Comparison of ENCODE assay signal across 1 cellular context in the genomic region with DNA sequence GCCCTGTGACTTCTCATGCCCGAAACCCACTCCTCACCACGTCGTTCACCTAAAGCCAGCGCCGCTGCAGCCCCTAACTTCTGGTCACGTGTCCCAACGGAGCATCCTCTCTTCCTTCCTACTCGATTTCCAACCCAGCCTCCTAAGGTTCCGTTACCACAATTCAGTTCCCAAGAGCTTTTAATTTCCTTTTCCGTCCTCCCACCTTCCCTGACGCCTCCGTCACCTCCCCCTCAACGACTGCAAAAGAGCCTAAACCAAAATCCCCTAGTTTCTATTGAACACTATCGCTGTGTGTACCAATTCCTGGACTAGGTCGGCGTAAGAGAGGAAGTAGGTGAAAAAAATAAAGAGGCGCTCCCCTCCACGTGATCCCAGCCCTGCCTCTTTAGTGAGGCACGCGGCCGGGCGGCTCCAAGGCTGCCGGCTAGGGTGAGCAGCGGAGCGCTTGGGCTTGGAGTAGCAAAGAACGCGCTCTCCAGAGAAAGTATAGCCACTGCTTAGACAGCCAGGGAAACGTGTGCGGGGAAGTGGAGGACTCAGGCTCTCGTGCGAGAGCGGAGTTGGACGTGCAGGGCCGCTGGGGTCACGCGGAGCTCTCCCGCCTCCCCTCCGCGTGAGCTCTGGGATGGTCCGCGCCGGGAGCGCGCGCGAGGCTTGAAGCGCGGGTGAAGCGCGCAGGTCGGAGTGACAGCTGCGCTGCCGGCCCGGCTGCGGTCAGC.
A peak's percentile ranks its signal among the peaks of the same experiment; 100 is the strongest.
TF ChIP-seq lines count a peak whose summit lies in the region.

A gene (plus strand): TSS at position 685 of the 722 bp plus-strand sequence.
A gene (minus strand): TSS at position 82 of the 722 bp plus-strand sequence. CDS start 1,189 bp downstream, outside the sequence.

TF ChIP-seq in HepG2, 621 proteins besides CTCF, POLR2A, EP300 and RAD21 (continued from another document and continues in another):
- TF ChIP-seq, protein P1, sequence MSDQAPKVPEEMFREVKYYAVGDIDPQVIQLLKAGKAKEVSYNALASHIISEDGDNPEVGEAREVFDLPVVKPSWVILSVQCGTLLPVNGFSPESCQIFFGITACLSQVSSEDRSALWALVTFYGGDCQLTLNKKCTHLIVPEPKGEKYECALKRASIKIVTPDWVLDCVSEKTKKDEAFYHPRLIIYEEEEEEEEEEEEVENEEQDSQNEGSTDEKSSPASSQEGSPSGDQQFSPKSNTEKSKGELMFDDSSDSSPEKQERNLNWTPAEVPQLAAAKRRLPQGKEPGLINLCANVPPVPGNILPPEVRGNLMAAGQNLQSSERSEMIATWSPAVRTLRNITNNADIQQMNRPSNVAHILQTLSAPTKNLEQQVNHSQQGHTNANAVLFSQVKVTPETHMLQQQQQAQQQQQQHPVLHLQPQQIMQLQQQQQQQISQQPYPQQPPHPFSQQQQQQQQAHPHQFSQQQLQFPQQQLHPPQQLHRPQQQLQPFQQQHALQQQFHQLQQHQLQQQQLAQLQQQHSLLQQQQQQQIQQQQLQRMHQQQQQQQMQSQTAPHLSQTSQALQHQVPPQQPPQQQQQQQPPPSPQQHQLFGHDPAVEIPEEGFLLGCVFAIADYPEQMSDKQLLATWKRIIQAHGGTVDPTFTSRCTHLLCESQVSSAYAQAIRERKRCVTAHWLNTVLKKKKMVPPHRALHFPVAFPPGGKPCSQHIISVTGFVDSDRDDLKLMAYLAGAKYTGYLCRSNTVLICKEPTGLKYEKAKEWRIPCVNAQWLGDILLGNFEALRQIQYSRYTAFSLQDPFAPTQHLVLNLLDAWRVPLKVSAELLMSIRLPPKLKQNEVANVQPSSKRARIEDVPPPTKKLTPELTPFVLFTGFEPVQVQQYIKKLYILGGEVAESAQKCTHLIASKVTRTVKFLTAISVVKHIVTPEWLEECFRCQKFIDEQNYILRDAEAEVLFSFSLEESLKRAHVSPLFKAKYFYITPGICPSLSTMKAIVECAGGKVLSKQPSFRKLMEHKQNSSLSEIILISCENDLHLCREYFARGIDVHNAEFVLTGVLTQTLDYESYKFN (CRISPR knock-in tag; conservative IDR thresholded peaks at IDR 0.05) = peak; percentile 19; the same call in 1 of the 2 replicates
- TF ChIP-seq ARHGAP35 (CRISPR knock-in tag; IDR thresholded peaks at IDR 0.05; ENCODE audit: borderline replicate concordance) = peak; percentile 29; the same call in 1 of the 2 replicates
- TF ChIP-seq GABPA (IDR thresholded peaks at IDR 0.05; ENCODE audit: low read depth, low read length) = peak; percentile 76
- peak; percentile 96 for TF ChIP-seq GABPA (CRISPR knock-in tag; IDR thresholded peaks at IDR 0.05; ENCODE audit: low read depth)
- no peak for TF ChIP-seq ZNF850 (CRISPR knock-in tag; conservative IDR thresholded peaks at IDR 0.05)
- no peak for TF ChIP-seq PHF21A (CRISPR knock-in tag; IDR thresholded peaks at IDR 0.05)
- TF ChIP-seq, protein P2, sequence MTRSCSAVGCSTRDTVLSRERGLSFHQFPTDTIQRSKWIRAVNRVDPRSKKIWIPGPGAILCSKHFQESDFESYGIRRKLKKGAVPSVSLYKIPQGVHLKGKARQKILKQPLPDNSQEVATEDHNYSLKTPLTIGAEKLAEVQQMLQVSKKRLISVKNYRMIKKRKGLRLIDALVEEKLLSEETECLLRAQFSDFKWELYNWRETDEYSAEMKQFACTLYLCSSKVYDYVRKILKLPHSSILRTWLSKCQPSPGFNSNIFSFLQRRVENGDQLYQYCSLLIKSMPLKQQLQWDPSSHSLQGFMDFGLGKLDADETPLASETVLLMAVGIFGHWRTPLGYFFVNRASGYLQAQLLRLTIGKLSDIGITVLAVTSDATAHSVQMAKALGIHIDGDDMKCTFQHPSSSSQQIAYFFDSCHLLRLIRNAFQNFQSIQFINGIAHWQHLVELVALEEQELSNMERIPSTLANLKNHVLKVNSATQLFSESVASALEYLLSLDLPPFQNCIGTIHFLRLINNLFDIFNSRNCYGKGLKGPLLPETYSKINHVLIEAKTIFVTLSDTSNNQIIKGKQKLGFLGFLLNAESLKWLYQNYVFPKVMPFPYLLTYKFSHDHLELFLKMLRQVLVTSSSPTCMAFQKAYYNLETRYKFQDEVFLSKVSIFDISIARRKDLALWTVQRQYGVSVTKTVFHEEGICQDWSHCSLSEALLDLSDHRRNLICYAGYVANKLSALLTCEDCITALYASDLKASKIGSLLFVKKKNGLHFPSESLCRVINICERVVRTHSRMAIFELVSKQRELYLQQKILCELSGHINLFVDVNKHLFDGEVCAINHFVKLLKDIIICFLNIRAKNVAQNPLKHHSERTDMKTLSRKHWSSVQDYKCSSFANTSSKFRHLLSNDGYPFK (CRISPR knock-in tag; IDR thresholded peaks at IDR 0.05; ENCODE audit: borderline replicate concordance) = peak; percentile 98
- TF ChIP-seq ZNF12 (CRISPR knock-in tag; IDR thresholded peaks at IDR 0.05) = no peak; the same call in 1 of the 2 replicates
- peak; percentile 38; the same call in 1 of the 2 replicates for TF ChIP-seq ISL2 (CRISPR knock-in tag; IDR thresholded peaks at IDR 0.05)
- TF ChIP-seq, protein P3, sequence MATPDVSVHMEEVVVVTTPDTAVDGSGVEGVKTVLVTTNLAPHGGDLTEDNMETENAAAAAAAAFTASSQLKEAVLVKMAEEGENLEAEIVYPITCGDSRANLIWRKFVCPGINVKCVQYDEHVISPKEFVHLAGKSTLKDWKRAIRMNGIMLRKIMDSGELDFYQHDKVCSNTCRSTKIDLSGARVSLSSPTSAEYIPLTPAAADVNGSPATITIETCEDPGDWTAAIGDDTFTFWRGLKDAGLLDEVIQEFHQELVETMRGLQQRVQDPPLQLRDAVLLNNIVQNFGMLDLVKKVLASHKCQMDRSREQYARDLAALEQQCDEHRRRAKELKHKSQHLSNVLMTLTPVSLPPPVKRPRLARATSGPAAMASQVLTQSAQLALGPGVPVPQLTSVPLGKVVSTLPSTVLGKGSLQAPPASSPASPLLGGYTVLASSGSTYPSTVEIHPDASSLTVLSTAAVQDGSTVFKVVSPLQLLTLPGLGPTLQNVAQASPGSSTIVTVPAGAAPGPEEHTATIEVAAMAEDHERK (CRISPR knock-in tag; IDR thresholded peaks at IDR 0.05; ENCODE audit: low read depth) = no peak
- TF ChIP-seq, protein P4, sequence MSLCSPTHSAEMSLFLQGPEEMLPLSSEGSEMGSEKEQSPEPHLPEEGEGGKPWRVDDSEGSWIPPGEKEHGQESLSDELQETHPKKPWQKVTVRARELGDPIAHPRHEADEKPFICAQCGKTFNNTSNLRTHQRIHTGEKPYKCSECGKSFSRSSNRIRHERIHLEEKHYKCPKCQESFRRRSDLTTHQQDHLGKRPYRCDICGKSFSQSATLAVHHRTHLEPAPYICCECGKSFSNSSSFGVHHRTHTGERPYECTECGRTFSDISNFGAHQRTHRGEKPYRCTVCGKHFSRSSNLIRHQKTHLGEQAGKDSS (CRISPR knock-in tag; IDR thresholded peaks at IDR 0.05; ENCODE audit: borderline replicate concordance, low read depth) = peak; percentile 6; the same call in 1 of the 2 replicates
- no peak for TF ChIP-seq TRIM24 (CRISPR knock-in tag; IDR thresholded peaks at IDR 0.05)
- TF ChIP-seq, protein P5, sequence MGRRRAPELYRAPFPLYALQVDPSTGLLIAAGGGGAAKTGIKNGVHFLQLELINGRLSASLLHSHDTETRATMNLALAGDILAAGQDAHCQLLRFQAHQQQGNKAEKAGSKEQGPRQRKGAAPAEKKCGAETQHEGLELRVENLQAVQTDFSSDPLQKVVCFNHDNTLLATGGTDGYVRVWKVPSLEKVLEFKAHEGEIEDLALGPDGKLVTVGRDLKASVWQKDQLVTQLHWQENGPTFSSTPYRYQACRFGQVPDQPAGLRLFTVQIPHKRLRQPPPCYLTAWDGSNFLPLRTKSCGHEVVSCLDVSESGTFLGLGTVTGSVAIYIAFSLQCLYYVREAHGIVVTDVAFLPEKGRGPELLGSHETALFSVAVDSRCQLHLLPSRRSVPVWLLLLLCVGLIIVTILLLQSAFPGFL (CRISPR knock-in tag; IDR thresholded peaks at IDR 0.05) = no peak
- no peak for TF ChIP-seq ZBTB21 (CRISPR knock-in tag; IDR thresholded peaks at IDR 0.05)
- TF ChIP-seq, protein P6, sequence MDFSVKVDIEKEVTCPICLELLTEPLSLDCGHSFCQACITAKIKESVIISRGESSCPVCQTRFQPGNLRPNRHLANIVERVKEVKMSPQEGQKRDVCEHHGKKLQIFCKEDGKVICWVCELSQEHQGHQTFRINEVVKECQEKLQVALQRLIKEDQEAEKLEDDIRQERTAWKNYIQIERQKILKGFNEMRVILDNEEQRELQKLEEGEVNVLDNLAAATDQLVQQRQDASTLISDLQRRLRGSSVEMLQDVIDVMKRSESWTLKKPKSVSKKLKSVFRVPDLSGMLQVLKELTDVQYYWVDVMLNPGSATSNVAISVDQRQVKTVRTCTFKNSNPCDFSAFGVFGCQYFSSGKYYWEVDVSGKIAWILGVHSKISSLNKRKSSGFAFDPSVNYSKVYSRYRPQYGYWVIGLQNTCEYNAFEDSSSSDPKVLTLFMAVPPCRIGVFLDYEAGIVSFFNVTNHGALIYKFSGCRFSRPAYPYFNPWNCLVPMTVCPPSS (IDR thresholded peaks at IDR 0.05) = no peak
- no peak; the same call in 1 of the 2 replicates for TF ChIP-seq ZNF772 (CRISPR knock-in tag; IDR thresholded peaks at IDR 0.05)
- TF ChIP-seq NR2F2 (IDR thresholded peaks at IDR 0.05; ENCODE audit: borderline replicate concordance, low read depth) = peak; percentile 31; the same call in 1 of the 2 replicates
- TF ChIP-seq PTBP1 (IDR thresholded peaks at IDR 0.05; ENCODE audit: low read depth, low read length, poor library complexity, severe bottlenecking) = no peak
- TF ChIP-seq, protein P7, sequence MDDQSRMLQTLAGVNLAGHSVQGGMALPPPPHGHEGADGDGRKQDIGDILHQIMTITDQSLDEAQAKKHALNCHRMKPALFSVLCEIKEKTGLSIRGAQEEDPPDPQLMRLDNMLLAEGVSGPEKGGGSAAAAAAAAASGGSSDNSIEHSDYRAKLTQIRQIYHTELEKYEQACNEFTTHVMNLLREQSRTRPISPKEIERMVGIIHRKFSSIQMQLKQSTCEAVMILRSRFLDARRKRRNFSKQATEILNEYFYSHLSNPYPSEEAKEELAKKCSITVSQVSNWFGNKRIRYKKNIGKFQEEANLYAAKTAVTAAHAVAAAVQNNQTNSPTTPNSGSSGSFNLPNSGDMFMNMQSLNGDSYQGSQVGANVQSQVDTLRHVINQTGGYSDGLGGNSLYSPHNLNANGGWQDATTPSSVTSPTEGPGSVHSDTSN (CRISPR knock-in tag; IDR thresholded peaks at IDR 0.05; ENCODE audit: borderline replicate concordance) = no peak
- TF ChIP-seq ZFP82 (CRISPR knock-in tag; IDR thresholded peaks at IDR 0.05; ENCODE audit: borderline replicate concordance) = peak; percentile 25; the same call in 1 of the 2 replicates
- TF ChIP-seq FOXP1 (IDR thresholded peaks at IDR 0.05) = 0 out of 2 replicates have a peak, but pooled peaks have one; percentile 14
- TF ChIP-seq FOXP1 (CRISPR knock-in tag; IDR thresholded peaks at IDR 0.05) = peak; percentile 35; the same call in 1 of the 2 replicates
- TF ChIP-seq SP140L (CRISPR knock-in tag; IDR thresholded peaks at IDR 0.05; ENCODE audit: borderline replicate concordance) = no peak
- no peak for TF ChIP-seq ZBTB7B (CRISPR knock-in tag; IDR thresholded peaks at IDR 0.05)
- TF ChIP-seq, protein P8, sequence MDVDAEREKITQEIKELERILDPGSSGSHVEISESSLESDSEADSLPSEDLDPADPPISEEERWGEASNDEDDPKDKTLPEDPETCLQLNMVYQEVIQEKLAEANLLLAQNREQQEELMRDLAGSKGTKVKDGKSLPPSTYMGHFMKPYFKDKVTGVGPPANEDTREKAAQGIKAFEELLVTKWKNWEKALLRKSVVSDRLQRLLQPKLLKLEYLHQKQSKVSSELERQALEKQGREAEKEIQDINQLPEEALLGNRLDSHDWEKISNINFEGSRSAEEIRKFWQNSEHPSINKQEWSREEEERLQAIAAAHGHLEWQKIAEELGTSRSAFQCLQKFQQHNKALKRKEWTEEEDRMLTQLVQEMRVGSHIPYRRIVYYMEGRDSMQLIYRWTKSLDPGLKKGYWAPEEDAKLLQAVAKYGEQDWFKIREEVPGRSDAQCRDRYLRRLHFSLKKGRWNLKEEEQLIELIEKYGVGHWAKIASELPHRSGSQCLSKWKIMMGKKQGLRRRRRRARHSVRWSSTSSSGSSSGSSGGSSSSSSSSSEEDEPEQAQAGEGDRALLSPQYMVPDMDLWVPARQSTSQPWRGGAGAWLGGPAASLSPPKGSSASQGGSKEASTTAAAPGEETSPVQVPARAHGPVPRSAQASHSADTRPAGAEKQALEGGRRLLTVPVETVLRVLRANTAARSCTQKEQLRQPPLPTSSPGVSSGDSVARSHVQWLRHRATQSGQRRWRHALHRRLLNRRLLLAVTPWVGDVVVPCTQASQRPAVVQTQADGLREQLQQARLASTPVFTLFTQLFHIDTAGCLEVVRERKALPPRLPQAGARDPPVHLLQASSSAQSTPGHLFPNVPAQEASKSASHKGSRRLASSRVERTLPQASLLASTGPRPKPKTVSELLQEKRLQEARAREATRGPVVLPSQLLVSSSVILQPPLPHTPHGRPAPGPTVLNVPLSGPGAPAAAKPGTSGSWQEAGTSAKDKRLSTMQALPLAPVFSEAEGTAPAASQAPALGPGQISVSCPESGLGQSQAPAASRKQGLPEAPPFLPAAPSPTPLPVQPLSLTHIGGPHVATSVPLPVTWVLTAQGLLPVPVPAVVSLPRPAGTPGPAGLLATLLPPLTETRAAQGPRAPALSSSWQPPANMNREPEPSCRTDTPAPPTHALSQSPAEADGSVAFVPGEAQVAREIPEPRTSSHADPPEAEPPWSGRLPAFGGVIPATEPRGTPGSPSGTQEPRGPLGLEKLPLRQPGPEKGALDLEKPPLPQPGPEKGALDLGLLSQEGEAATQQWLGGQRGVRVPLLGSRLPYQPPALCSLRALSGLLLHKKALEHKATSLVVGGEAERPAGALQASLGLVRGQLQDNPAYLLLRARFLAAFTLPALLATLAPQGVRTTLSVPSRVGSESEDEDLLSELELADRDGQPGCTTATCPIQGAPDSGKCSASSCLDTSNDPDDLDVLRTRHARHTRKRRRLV (CRISPR knock-in tag; IDR thresholded peaks at IDR 0.05) = peak; percentile 90; the same call in 1 of the 2 replicates
- TF ChIP-seq HNF4A (CRISPR knock-in tag; IDR thresholded peaks at IDR 0.05) = no peak
- TF ChIP-seq ZNF432 (CRISPR knock-in tag; IDR thresholded peaks at IDR 0.05; ENCODE audit: borderline replicate concordance) = no peak
- TF ChIP-seq NRL (CRISPR knock-in tag; IDR thresholded peaks at IDR 0.05; ENCODE audit: borderline replicate concordance) = peak; percentile 82
- no peak for TF ChIP-seq ZNF660 (CRISPR knock-in tag; IDR thresholded peaks at IDR 0.05; ENCODE audit: borderline replicate concordance, low read depth)
- TF ChIP-seq SNAPC2 (CRISPR knock-in tag; IDR thresholded peaks at IDR 0.05) = 0 out of 2 replicates have a peak, but pooled peaks have one; percentile 12
- no peak for TF ChIP-seq KDM1A (CRISPR knock-in tag; IDR thresholded peaks at IDR 0.05)
- TF ChIP-seq SRSF1 (optimal IDR thresholded peaks at IDR 0.05; ENCODE audit: low read depth, low read length) = no peak
- peak; percentile 71 for TF ChIP-seq CBFB (CRISPR knock-in tag; IDR thresholded peaks at IDR 0.05)
- peak; percentile 70; the same call in 1 of the 2 replicates for TF ChIP-seq BORCS8-MEF2B (CRISPR knock-in tag; IDR thresholded peaks at IDR 0.05)
- no peak for TF ChIP-seq ZNF207 (IDR thresholded peaks at IDR 0.05; ENCODE audit: borderline replicate concordance)
- TF ChIP-seq, protein P9, sequence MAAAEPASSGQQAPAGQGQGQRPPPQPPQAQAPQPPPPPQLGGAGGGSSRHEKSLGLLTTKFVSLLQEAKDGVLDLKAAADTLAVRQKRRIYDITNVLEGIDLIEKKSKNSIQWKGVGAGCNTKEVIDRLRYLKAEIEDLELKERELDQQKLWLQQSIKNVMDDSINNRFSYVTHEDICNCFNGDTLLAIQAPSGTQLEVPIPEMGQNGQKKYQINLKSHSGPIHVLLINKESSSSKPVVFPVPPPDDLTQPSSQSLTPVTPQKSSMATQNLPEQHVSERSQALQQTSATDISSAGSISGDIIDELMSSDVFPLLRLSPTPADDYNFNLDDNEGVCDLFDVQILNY (CRISPR knock-in tag; conservative IDR thresholded peaks at IDR 0.05) = peak; percentile 99
- TF ChIP-seq HOXA3 (CRISPR knock-in tag; IDR thresholded peaks at IDR 0.05) = peak; percentile 39
- peak; percentile 61; the same call in 1 of the 2 replicates for TF ChIP-seq ZNF225 (CRISPR knock-in tag; IDR thresholded peaks at IDR 0.05)
